1 cellular context compared by ENCODE assay signal in the genomic region with DNA sequence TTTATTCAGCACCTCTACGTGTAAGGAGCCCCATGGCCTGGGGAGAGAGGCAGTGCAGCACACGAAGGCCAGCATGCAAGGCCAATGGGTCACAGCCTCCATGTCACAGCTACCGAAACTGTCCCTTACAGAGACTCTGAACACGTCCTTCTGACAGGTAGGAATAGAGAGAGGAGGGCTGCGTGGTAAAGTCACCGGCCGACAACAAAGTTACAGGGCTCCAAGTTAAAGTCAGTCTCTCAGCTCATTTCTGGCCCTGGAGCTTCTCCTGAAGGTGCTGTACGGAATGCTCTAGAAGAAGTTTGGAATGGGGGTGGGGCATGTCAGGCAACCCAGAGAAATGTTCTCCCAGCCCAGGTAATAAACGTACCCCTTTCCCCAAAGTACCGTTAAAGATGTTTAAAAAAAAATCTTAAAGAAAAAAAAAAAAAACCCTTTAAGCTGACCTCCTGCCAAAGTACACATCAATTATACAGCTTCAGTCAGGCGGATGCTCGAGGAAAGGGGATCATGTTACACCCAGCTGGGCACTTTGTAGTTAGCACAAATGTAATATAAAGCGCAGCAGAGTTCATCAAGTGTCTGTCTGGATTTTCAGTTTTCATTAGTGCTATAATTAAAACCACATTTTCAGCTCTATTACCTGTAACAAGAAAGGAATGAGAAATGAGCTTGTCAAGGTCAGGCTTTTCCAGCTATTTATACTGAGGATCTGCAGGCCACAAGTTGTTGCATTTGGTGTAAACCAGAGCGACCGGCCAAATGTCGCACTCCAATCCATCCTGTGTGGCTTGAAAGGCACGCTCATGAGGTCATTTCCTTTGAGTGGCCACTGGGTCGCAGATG.
TF ChIP-seq lines count a peak whose summit lies in the region.

No MANE protein-coding gene starts in this region.

TF ChIP-seq in K562, 482 proteins besides CTCF, POLR2A, EP300 and RAD21 (continued from another document):
- TF ChIP-seq ATF7 (IDR thresholded peaks at IDR 0.05) (no peak), ZNF431 (CRISPR knock-in tag; IDR thresholded peaks at IDR 0.05) (no peak), SOX6 (IDR thresholded peaks at IDR 0.05) (no peak), CEBPB (tag; IDR thresholded peaks at IDR 0.05) (no peak), ZNF212 (CRISPR knock-in tag; IDR thresholded peaks at IDR 0.05) (no peak), SP1 (CRISPR knock-in tag; IDR thresholded peaks at IDR 0.05) (no peak), ZNF778 (CRISPR knock-in tag; IDR thresholded peaks at IDR 0.05) (no peak), HDAC1 (IDR thresholded peaks at IDR 0.05) (no peak), ZNF830 (CRISPR knock-in tag; IDR thresholded peaks at IDR 0.05) (no peak), U2AF1 (optimal IDR thresholded peaks at IDR 0.05; ENCODE audit: low read depth, low read length) (no peak), ELK3 (CRISPR knock-in tag; IDR thresholded peaks at IDR 0.05) (no peak), ZNF384 (IDR thresholded peaks at IDR 0.05; ENCODE audit: low read depth, low read length) (peak; percentile 28; the same call in 1 of the 2 replicates)
